8 cellular contexts compared by ENCODE assay signal in the genomic region with DNA sequence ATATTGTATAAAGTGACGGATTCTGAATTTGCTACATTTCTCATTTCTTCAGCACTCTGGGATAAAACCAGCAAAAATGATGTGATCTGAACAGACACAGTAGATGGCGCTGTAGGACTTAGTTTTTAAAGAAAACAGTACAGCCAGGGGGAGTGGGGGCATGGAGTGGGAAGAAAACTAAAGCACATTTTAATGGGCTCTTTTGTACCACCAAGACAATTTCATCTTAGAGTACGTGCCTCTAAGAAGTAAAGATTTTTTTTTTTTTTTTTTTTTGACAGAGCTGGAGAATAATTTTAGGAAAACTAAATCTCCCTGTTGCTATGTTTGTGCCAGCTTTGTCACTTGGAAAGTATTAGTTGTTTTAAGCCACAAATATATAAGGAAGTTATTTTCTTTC.
DNase-seq lines count a peak whose midpoint lies in the region; ATAC-seq, FAIRE-seq and TF ChIP-seq lines count a peak whose summit lies in the region.

No MANE protein-coding gene starts in this region.

- no peaks in the 10 kb centered on the region for H3K36me3 ChIP-seq in CD8-positive, alpha-beta T cell (ENCODE audit: insufficient read depth, low read length)

- POLR2A ChIA-PET in CD8-positive, alpha-beta T cell (lab: Charles Lee): interaction anchor here (1.1 kb wide), 1 partner anchor 873 kb away, joined by 6 read pairs; no protein-coding TSS in a partner anchor
- POLR2A ChIA-PET in activated CD4-positive, alpha-beta memory T cell treated with anti-CD3 and anti-CD28 coated beads for 36 hours (lab: Charles Lee): interaction anchor here (0.7 kb wide), 1 partner anchor 849 kb away, joined by 3 read pairs; no protein-coding TSS in a partner anchor

- no peaks in the 10 kb centered on the region for H3K4me1 ChIP-seq in CD8-positive, alpha-beta T cell (ENCODE audit: insufficient read depth, low read length)
- H3K4me1 ChIP-seq in foreskin keratinocyte: peaks cover 15% of the 10 kb centered on the region

- FAIRE-seq in urothelium cell line (lab: Jason Lieb, UNC): peak; percentile 58

- ATAC-seq in CD8-positive, alpha-beta T cell: peak; percentile 69
- ATAC-seq in foreskin keratinocyte (peak; percentile 23), omental fat pad (ENCODE audit: low FRiP score) (peak; percentile 39), HG02763 (IDR thresholded peaks at IDR 0.05; ENCODE audit: unreplicated experiment) (no peak)

- no peaks in the 10 kb centered on the region for H3K9me3 ChIP-seq in CD8-positive, alpha-beta T cell (ENCODE audit: low read length)

- no peak overlapping the region for H3K4me3 Mint-ChIP-seq in CD8-positive, alpha-beta T cell
- no peak overlapping the region for H3K4me3 Mint-ChIP-seq in activated CD4-positive, alpha-beta memory T cell treated with anti-CD3 and anti-CD28 coated beads for 36 hours

- CTCF ChIA-PET in CD8-positive, alpha-beta T cell (lab: Charles Lee): interaction anchor here (0.8 to 4.9 kb wide), 12 partner anchors 10 to 1081 kb away, joined by 3 to 35 read pairs (median 4); no protein-coding TSS in a partner anchor
- CTCF ChIA-PET in activated CD4-positive, alpha-beta memory T cell treated with anti-CD3 and anti-CD28 coated beads for 36 hours (lab: Charles Lee): interaction anchor here (0.6 to 2.9 kb wide), 20 partner anchors 8 to 919 kb away, joined by 3 to 31 read pairs (median 3); no protein-coding TSS in a partner anchor

- no peaks in the 10 kb centered on the region for H3K27me3 Mint-ChIP-seq in CD8-positive, alpha-beta T cell (ENCODE audit: low read depth)
- no peaks in the 10 kb centered on the region for H3K27me3 Mint-ChIP-seq in activated CD4-positive, alpha-beta memory T cell treated with anti-CD3 and anti-CD28 coated beads for 36 hours

- DNase-seq in CD8-positive, alpha-beta T cell: peak in 5 of 7 experiments; percentile 3 to 50 (median 36)
- peak; percentile 88 for DNase-seq in HFF-Myc (ENCODE audit: extremely low read depth, low read depth)
- DNase-seq in NCI-H526 treated with DMSO at 0.1 percent for 48 hours (lab: John Stamatoyannopoulos, UW): peak; percentile 73
- DNase-seq in activated CD4-positive, alpha-beta memory T cell treated with anti-CD3 and anti-CD28 coated beads for 36 hours: peak; percentile 14
- DNase-seq in foreskin keratinocyte: peak; percentile 43 to 71
- DNase-seq in omental fat pad (ENCODE audit: low spot score): no peak
- peak; percentile 77 for DNase-seq in urothelium cell line (ENCODE audit: low spot score)

- H3K9me3 Mint-ChIP-seq in CD8-positive, alpha-beta T cell: no peaks in the 10 kb centered on the region
- no peaks in the 10 kb centered on the region for H3K9me3 Mint-ChIP-seq in activated CD4-positive, alpha-beta memory T cell treated with anti-CD3 and anti-CD28 coated beads for 36 hours

- H3K36me3 Mint-ChIP-seq in CD8-positive, alpha-beta T cell: no peaks in the 10 kb centered on the region
- H3K36me3 Mint-ChIP-seq in activated CD4-positive, alpha-beta memory T cell treated with anti-CD3 and anti-CD28 coated beads for 36 hours: no peaks in the 10 kb centered on the region

- peak; percentile 80 for TF ChIP-seq CTCF in CD8-positive, alpha-beta T cell (IDR thresholded peaks at IDR 0.05)
- TF ChIP-seq CTCF in HFF-Myc (IDR thresholded peaks at IDR 0.05; ENCODE audit: low read depth, low read length, missing control alignments) (peak; percentile 55), foreskin keratinocyte (conservative IDR thresholded peaks at IDR 0.05) (peak; percentile 88), omental fat pad (IDR thresholded peaks at IDR 0.05) (peak in 1 of 3 donors; percentile 41)

- no peak overlapping the region for H3K27ac ChIP-seq in CD8-positive, alpha-beta T cell (ENCODE audit: low read depth, low read length)
- H3K27ac ChIP-seq in foreskin keratinocyte: peak overlapping the region; percentile 2

- H3K27ac Mint-ChIP-seq in CD8-positive, alpha-beta T cell: no peak overlapping the region
- H3K27ac Mint-ChIP-seq in activated CD4-positive, alpha-beta memory T cell treated with anti-CD3 and anti-CD28 coated beads for 36 hours: no peak overlapping the region

- no peak overlapping the region for H3K4me3 ChIP-seq in CD8-positive, alpha-beta T cell (ENCODE audit: low read depth, low read length)
- no peak overlapping the region for H3K4me3 ChIP-seq in HFF-Myc (replicated peaks; ENCODE audit: low read depth, low read length)

- no peaks in the 10 kb centered on the region for H3K4me1 Mint-ChIP-seq in CD8-positive, alpha-beta T cell (ENCODE audit: low read depth)
- no peaks in the 10 kb centered on the region for H3K4me1 Mint-ChIP-seq in activated CD4-positive, alpha-beta memory T cell treated with anti-CD3 and anti-CD28 coated beads for 36 hours (ENCODE audit: low read depth)

- no peaks in the 10 kb centered on the region for H3K27me3 ChIP-seq in CD8-positive, alpha-beta T cell (ENCODE audit: insufficient read depth, low read length)
- no peaks in the 10 kb centered on the region for H3K27me3 ChIP-seq in foreskin keratinocyte

- intact Hi-C loops in CD8-positive, alpha-beta T cell (cut with DNase I, micrococcal nuclease): loop anchor here (1.0 to 5.0 kb wide), 4 partner anchors 303 to 900 kb away; no protein-coding TSS in a partner anchor
- intact Hi-C loops in activated CD4-positive, alpha-beta memory T cell treated with anti-CD3 and anti-CD28 coated beads for 36 hours (cut with micrococcal nuclease): loop anchor here (5.0 kb wide), 1 partner anchor 303 kb away; no protein-coding TSS in a partner anchor
